Comparison of ENCODE assay signal across 23 cellular contexts in the genomic region with DNA sequence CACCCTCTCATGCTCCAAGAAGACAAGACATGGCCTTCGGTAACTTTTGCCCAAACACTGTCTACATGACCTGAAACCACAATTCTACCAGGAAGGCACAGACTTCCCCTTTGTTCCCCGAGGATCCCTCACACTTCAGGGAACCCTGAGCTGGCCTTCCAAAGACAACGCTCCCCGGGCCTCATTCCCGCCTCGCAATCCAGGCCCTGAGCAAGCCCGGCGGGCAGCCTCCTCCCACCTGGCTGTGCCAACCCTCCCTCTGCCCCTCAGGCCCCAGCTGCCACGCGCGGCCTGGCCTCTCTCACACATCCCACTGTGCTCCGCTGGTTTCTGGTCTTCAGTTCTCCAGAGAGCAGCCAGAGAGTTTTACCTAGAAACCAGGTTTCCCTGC. TPM values are rescaled to one million over a fixed set of nuclear protein-coding genes. Genes with fewer than 3 reads are reported as not detected.
DNase-seq lines count a peak whose midpoint lies in the region; ATAC-seq lines count a peak whose summit lies in the region.
"Had no signal": no experiment of that assay in that cellular context is flagged by ENCODE, and none has a peak within 500 bp of the region (broad histone marks: within the 10 kb centered on the region; RNA-seq: fewer than 3 reads in every experiment).

No MANE protein-coding gene starts in this region.

- no peak for ATAC-seq in activated naive CD4-positive, alpha-beta T cell treated with anti-CD3 and anti-CD28 coated beads, Interleukin-2, amount 50 U/mL, for 72 hours
- ATAC-seq in stimulated activated memory B cell treated with anti-CD40 and anti-IgM and Interleukin-4, amounts not matched to agents 10 μg/mL and 1 μg/mL and 100 μg/mL, for 72 hours: no peak
- ATAC-seq in HG02938 (IDR thresholded peaks at IDR 0.05; ENCODE audit: unreplicated experiment) (no peak), GM21360 (IDR thresholded peaks at IDR 0.05; ENCODE audit: unreplicated experiment) (no peak)
- ATAC-seq: CD8-positive, alpha-beta T cell; naive thymus-derived CD8-positive, alpha-beta T cell had no signal

- H3K4me3 Mint-ChIP-seq in dendritic cell treated with granulocyte-macrophage colony-stimulating factor and Interleukin-4, amounts not matched to agents 40 ng/mL and 50 ng/mL, for 4 days: no peak overlapping the region
- peak overlapping the region; percentile 65 for H3K4me3 Mint-ChIP-seq in stimulated activated memory B cell treated with anti-CD40 and anti-IgM and Interleukin-4, amounts not matched to agents 10 μg/mL and 1 μg/mL and 100 μg/mL, for 72 hours
- H3K4me3 Mint-ChIP-seq: activated naive CD8-positive, alpha-beta T cell treated with anti-CD3 and anti-CD28 coated beads, Interleukin-2, amount 10 ng/mL, durations not matched to agents 7 days and 5 days; CD8-positive, alpha-beta T cell had no signal

- DNase-seq in activated naive CD4-positive, alpha-beta T cell treated with anti-CD3 and anti-CD28 coated beads, Interleukin-2, amount 50 U/mL, for 72 hours (ENCODE audit: low spot score in 2 of 2): no peak
- DNase-seq in activated naive CD4-positive, alpha-beta T cell (lab: John Stamatoyannopoulos, UW): no peak
- peak; percentile 66 for DNase-seq in NCI-H69 (lab: John Stamatoyannopoulos, UW)
- DNase-seq in NAMALWA (ENCODE audit: low spot score): no peak
- DNase-seq: activated naive CD8-positive, alpha-beta T cell treated with anti-CD3 and anti-CD28 coated beads, Interleukin-2, amount 10 ng/mL, durations not matched to agents 7 days and 5 days; CD8-positive, alpha-beta T cell; DND-41; foreskin fibroblast; H7; hippocampal formation; naive thymus-derived CD8-positive, alpha-beta T cell; NCI-H2081; NCI-H526; SIG-M5; stimulated activated naive CD4-positive, alpha-beta T cell treated with Interleukin-2 at 50 U/mL for 16 hours had no signal

- H3K27ac Mint-ChIP-seq in activated naive CD4-positive, alpha-beta T cell treated with anti-CD3 and anti-CD28 coated beads, Interleukin-2, amount 50 U/mL, for 72 hours: peak overlapping the region; percentile 64 to 69
- peak overlapping the region; percentile 78 for H3K27ac Mint-ChIP-seq in dendritic cell treated with granulocyte-macrophage colony-stimulating factor and Interleukin-4, amounts not matched to agents 40 ng/mL and 50 ng/mL, for 4 days
- peak overlapping the region; percentile 73 for H3K27ac Mint-ChIP-seq in stimulated activated memory B cell treated with anti-CD40 and anti-IgM and Interleukin-4, amounts not matched to agents 10 μg/mL and 1 μg/mL and 100 μg/mL, for 72 hours
- H3K27ac Mint-ChIP-seq: activated naive CD8-positive, alpha-beta T cell treated with anti-CD3 and anti-CD28 coated beads, Interleukin-2, amount 10 ng/mL, durations not matched to agents 7 days and 5 days; CD8-positive, alpha-beta T cell had no signal

- no peaks in the 10 kb centered on the region for H3K9me3 Mint-ChIP-seq in activated naive CD4-positive, alpha-beta T cell treated with anti-CD3 and anti-CD28 coated beads, Interleukin-2, amount 50 U/mL, for 72 hours
- no peaks in the 10 kb centered on the region for H3K9me3 Mint-ChIP-seq in dendritic cell treated with granulocyte-macrophage colony-stimulating factor and Interleukin-4, amounts not matched to agents 40 ng/mL and 50 ng/mL, for 4 days
- no peaks in the 10 kb centered on the region for H3K9me3 Mint-ChIP-seq in stimulated activated memory B cell treated with anti-CD40 and anti-IgM and Interleukin-4, amounts not matched to agents 10 μg/mL and 1 μg/mL and 100 μg/mL, for 72 hours
- H3K9me3 Mint-ChIP-seq: activated naive CD8-positive, alpha-beta T cell treated with anti-CD3 and anti-CD28 coated beads, Interleukin-2, amount 10 ng/mL, durations not matched to agents 7 days and 5 days; CD8-positive, alpha-beta T cell; naive thymus-derived CD8-positive, alpha-beta T cell had no signal

- peaks cover 67% of the 10 kb centered on the region for H3K4me1 Mint-ChIP-seq in dendritic cell treated with granulocyte-macrophage colony-stimulating factor and Interleukin-4, amounts not matched to agents 40 ng/mL and 50 ng/mL, for 4 days (ENCODE audit: low read depth)
- peaks cover 81% of the 10 kb centered on the region for H3K4me1 Mint-ChIP-seq in stimulated activated memory B cell treated with anti-CD40 and anti-IgM and Interleukin-4, amounts not matched to agents 10 μg/mL and 1 μg/mL and 100 μg/mL, for 72 hours

- peaks cover 3% of the 10 kb centered on the region for H3K27me3 Mint-ChIP-seq in dendritic cell treated with granulocyte-macrophage colony-stimulating factor and Interleukin-4, amounts not matched to agents 40 ng/mL and 50 ng/mL, for 4 days
- no peaks in the 10 kb centered on the region for H3K27me3 Mint-ChIP-seq in stimulated activated memory B cell treated with anti-CD40 and anti-IgM and Interleukin-4, amounts not matched to agents 10 μg/mL and 1 μg/mL and 100 μg/mL, for 72 hours
- H3K27me3 Mint-ChIP-seq: activated naive CD8-positive, alpha-beta T cell treated with anti-CD3 and anti-CD28 coated beads, Interleukin-2, amount 10 ng/mL, durations not matched to agents 7 days and 5 days; naive thymus-derived CD8-positive, alpha-beta T cell had no signal

- intact Hi-C loops in dendritic cell treated with granulocyte-macrophage colony-stimulating factor and Interleukin-4, amounts not matched to agents 40 ng/mL and 50 ng/mL, for 4 days (cut with micrococcal nuclease): no loop called here

- no peaks in the 10 kb centered on the region for H3K36me3 Mint-ChIP-seq in activated naive CD4-positive, alpha-beta T cell treated with anti-CD3 and anti-CD28 coated beads, Interleukin-2, amount 50 U/mL, for 72 hours
- H3K36me3 Mint-ChIP-seq in dendritic cell treated with granulocyte-macrophage colony-stimulating factor and Interleukin-4, amounts not matched to agents 40 ng/mL and 50 ng/mL, for 4 days (ENCODE audit: low read depth): peaks cover 27% of the 10 kb centered on the region
- H3K36me3 Mint-ChIP-seq in stimulated activated memory B cell treated with anti-CD40 and anti-IgM and Interleukin-4, amounts not matched to agents 10 μg/mL and 1 μg/mL and 100 μg/mL, for 72 hours: peaks cover 58% of the 10 kb centered on the region

RNA-seq across cellular contexts. Expression of a gene that starts 7.3 kb away (rescaled TPM):
- total RNA-seq in activated naive CD4-positive, alpha-beta T cell treated with anti-CD3 and anti-CD28 coated beads, Interleukin-2, amount 50 U/mL, for 72 hours: 10 to 100 TPM; 24.1 to 26.2 TPM

RNA-seq across cellular contexts. Expression of a gene that starts 33.4 kb away (rescaled TPM):
- total RNA-seq in activated naive CD4-positive, alpha-beta T cell treated with anti-CD3 and anti-CD28 coated beads, Interleukin-2, amount 50 U/mL, for 72 hours: under 1 TPM; 0.08 to 0.11 TPM
- total RNA-seq: activated naive CD8-positive, alpha-beta T cell treated with anti-CD3 and anti-CD28 coated beads, Interleukin-2, amount 10 ng/mL, durations not matched to agents 7 days and 5 days; lung microvascular endothelial cell; M059J; naive thymus-derived CD8-positive, alpha-beta T cell; T-helper 1 cell treated with Interleukin-12 subunit alpha and Interleukin-12 subunit beta and Interleukin-4 antibody, amounts not matched to agents 30 ng/mL and 1 ng/mL, for 36 hours; tibial nerve had no signal
